In the genomic region with DNA sequence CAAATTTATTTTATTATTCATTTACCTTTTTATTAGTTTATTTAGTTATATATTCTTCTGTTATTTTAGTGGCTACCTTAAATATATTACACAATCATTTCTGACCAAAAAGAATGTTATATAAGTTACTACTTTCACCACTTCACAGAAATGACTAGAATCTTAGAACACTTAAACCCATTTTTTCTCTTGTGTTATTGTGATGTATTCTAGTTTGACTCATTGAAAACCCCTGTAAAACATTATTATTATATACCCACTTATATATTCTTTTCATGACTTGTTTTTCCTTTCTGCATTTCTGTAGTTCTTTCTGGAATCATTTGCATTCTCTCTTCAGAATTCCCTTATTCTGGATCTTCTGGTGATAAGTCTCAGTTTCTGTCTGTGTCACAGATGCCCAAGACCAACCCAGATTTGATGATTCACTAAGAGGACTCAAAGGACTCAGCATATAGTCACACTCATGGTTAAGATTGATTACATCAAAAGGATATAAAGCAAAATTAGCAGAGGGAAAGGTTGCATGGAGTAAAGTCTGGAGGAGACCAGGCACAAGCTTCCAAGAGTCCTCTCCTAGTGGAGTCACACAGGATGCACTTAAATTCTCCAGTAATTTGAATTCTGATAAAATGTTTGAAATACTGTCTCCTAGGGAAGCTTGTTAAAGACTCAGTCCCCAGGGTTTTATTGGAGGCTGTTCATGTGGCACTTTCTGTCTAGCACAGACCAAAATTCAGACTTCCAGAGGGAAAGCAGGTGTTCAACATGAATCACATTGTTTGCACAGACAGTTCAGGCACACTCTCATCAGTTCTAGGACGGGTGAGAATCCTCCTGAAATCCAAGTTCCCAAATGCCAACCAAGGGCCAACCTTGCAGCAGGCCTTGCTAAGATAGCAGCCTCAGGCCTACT, we compare ENCODE assay signal across 1 cellular context.
TF ChIP-seq lines count a peak whose summit lies in the region.

No MANE protein-coding gene starts in this region.

TF ChIP-seq in K562, 482 proteins besides CTCF, POLR2A, EP300 and RAD21:
- TF ChIP-seq FOSL1 (tag; conservative IDR thresholded peaks at IDR 0.05) (0 out of 2 replicates have a peak, but pooled peaks have one; percentile 24), SMAD3 (CRISPR knock-in tag; conservative IDR thresholded peaks at IDR 0.05) (no peak)
